In genomic region chr10:91907914-91908357, GRCh38 we compare ENCODE assay signal across 8 cellular contexts. TPM values are rescaled to one million over a fixed set of nuclear protein-coding genes. Genes with fewer than 3 reads are reported as not detected.
DNase-seq lines count a peak whose midpoint lies in the region; FAIRE-seq and TF ChIP-seq lines count a peak whose summit lies in the region.

No MANE protein-coding gene starts in this region.

- no peaks in the 10 kb centered on the region for H3K36me3 Mint-ChIP-seq in activated naive CD4-positive, alpha-beta T cell treated with anti-CD3 and anti-CD28 coated beads, Interleukin-2, amount 10 ng/mL, durations not matched to agents 7 days and 5 days
- H3K36me3 Mint-ChIP-seq in osteocyte (ENCODE audit: unreplicated experiment) = peaks cover 4% of the 10 kb centered on the region

- H3K9ac ChIP-seq in SK-N-MC (ENCODE audit: insufficient read length) = peak overlapping the region; percentile 63

- peak overlapping the region; percentile 82 for H3K27ac Mint-ChIP-seq in activated naive CD4-positive, alpha-beta T cell treated with anti-CD3 and anti-CD28 coated beads, Interleukin-2, amount 10 ng/mL, durations not matched to agents 7 days and 5 days
- H3K27ac Mint-ChIP-seq in osteocyte (ENCODE audit: unreplicated experiment) = peak overlapping the region; percentile 39

- no peak for DNase-seq in activated naive CD4-positive, alpha-beta T cell treated with anti-CD3 and anti-CD28 coated beads, Interleukin-2, amount 10 ng/mL, durations not matched to agents 7 days and 5 days
- DNase-seq in activated naive CD4-positive, alpha-beta T cell treated with Interleukin-2 at 50 U/mL for 16 hours = no peak
- DNase-seq in SK-N-MC (ENCODE audit: low read depth, low spot score) (no peak), fibroblast of mammary gland (ENCODE audit: low read depth) (no peak), osteocyte (ENCODE audit: extremely low spot score, unreplicated experiment) (no peak), NCI-H1694 (lab: John Stamatoyannopoulos, UW) (no peak), H54 (ENCODE audit: insufficient read length, low spot score) (no peak), SW480 (ENCODE audit: low spot score) (no peak)

- TF ChIP-seq CTCF in fibroblast of mammary gland (conservative IDR thresholded peaks at IDR 0.05; ENCODE audit: control insufficient read depth, insufficient read depth, low read depth, low read length) = no peak
- TF ChIP-seq CTCF in osteocyte (IDR thresholded peaks at IDR 0.05) = no peak

- no peak overlapping the region for H3K27ac ChIP-seq in SK-N-MC

- no peak for FAIRE-seq in H54 (lab: Jason Lieb, UNC)

- H3K4me1 Mint-ChIP-seq in activated naive CD4-positive, alpha-beta T cell treated with anti-CD3 and anti-CD28 coated beads, Interleukin-2, amount 10 ng/mL, durations not matched to agents 7 days and 5 days = peaks cover 22% of the 10 kb centered on the region
- peaks cover 19% of the 10 kb centered on the region for H3K4me1 Mint-ChIP-seq in osteocyte (ENCODE audit: unreplicated experiment)

- no peaks in the 10 kb centered on the region for H3K36me3 ChIP-seq in SK-N-MC (ENCODE audit: insufficient read depth, low read length)

- no peaks in the 10 kb centered on the region for H3K9me3 Mint-ChIP-seq in activated naive CD4-positive, alpha-beta T cell treated with anti-CD3 and anti-CD28 coated beads, Interleukin-2, amount 10 ng/mL, durations not matched to agents 7 days and 5 days
- no peaks in the 10 kb centered on the region for H3K9me3 Mint-ChIP-seq in osteocyte (ENCODE audit: unreplicated experiment)

- TF ChIP-seq POLR2A in H54 (IDR thresholded peaks at IDR 0.05; ENCODE audit: low read depth, low read length) = no peak

- H3K4me3 Mint-ChIP-seq in activated naive CD4-positive, alpha-beta T cell treated with anti-CD3 and anti-CD28 coated beads, Interleukin-2, amount 10 ng/mL, durations not matched to agents 7 days and 5 days = peak overlapping the region; percentile 85
- H3K4me3 Mint-ChIP-seq in osteocyte (ENCODE audit: unreplicated experiment) = peak overlapping the region; percentile 76

- H3K4me3 ChIP-seq in SK-N-MC (peak overlapping the region; percentile 86), fibroblast of mammary gland (ENCODE audit: control insufficient read depth, low read depth, low read length) (peak overlapping the region; percentile 61)

- CTCF ChIA-PET in activated naive CD4-positive, alpha-beta T cell treated with anti-CD3 and anti-CD28 coated beads, Interleukin-2, amount 10 ng/mL, durations not matched to agents 7 days and 5 days (lab: Charles Lee) = interaction anchor here (0.6 to 3.1 kb wide), 10 partner anchors 13 to 610 kb away, joined by 3 to 11 read pairs (median 4); partner anchors contain the start of gene BTAF1

- H3K27me3 Mint-ChIP-seq in activated naive CD4-positive, alpha-beta T cell treated with anti-CD3 and anti-CD28 coated beads, Interleukin-2, amount 10 ng/mL, durations not matched to agents 7 days and 5 days = peaks cover 6% of the 10 kb centered on the region
- peaks cover 1% of the 10 kb centered on the region for H3K27me3 Mint-ChIP-seq in osteocyte (ENCODE audit: unreplicated experiment)

- no peaks in the 10 kb centered on the region for H3K9me3 ChIP-seq in SK-N-MC (ENCODE audit: low read depth, low read length)

RNA-seq across cellular contexts. Expression of gene FGFBP3, which starts 1.4 kb away (rescaled TPM):
- total RNA-seq in osteocyte = 3.1 and 3.7 TPM in 2 replicates

RNA-seq across cellular contexts. Expression of gene BTAF1, which starts 15.6 kb away (rescaled TPM):
- 32.4 and 34.6 TPM in 2 replicates for total RNA-seq in osteocyte
